8 cellular contexts compared by ENCODE assay signal in genomic region chr6:56292505-56293181, GRCh38. TPM values are rescaled to one million over a fixed set of nuclear protein-coding genes. Genes with fewer than 3 reads are reported as not detected.
DNase-seq lines count a peak whose midpoint lies in the region; ATAC-seq and TF ChIP-seq lines count a peak whose summit lies in the region.

No MANE protein-coding gene starts in this region.

- no peaks in the 10 kb centered on the region for H3K9me3 Mint-ChIP-seq in nephron progenitor cell

- ATAC-seq in HG02610 (IDR thresholded peaks at IDR 0.05; ENCODE audit: unreplicated experiment), result no peak

- H3K36me3 Mint-ChIP-seq in nephron progenitor cell (ENCODE audit: low read depth), result no peaks in the 10 kb centered on the region

- TF ChIP-seq POLR2A in erythroblast (IDR thresholded peaks at IDR 0.05; ENCODE audit: low read length), result no peak

- H3K27me3 Mint-ChIP-seq in nephron progenitor cell (ENCODE audit: low read depth, poor library complexity), result no peaks in the 10 kb centered on the region

- H3K4me3 Mint-ChIP-seq in nephron progenitor cell, result no peak overlapping the region

- H3K27ac Mint-ChIP-seq in nephron progenitor cell, result peak overlapping the region; percentile 37

- peak; percentile 53 for DNase-seq in LoVo (ENCODE audit: low spot score)
- peak; percentile 69 for DNase-seq in RPMI7951 (ENCODE audit: low read depth)
- DNase-seq in erythroblast (lab: John Stamatoyannopoulos, UW), result peak; percentile 4 to 27
- DNase-seq in nephron progenitor cell, result peak; percentile 32
- no peak for DNase-seq in activated naive CD4-positive, alpha-beta T cell treated with anti-CD3 and anti-CD28 coated beads, Interleukin-2, amount 50 U/mL, for 16 hours
- no peak for DNase-seq in GM19238 (ENCODE audit: insufficient read length, low spot score)

- no peaks in the 10 kb centered on the region for H3K4me1 Mint-ChIP-seq in nephron progenitor cell

- peak; percentile 33 for TF ChIP-seq CTCF in GM12873 (IDR thresholded peaks at IDR 0.05; ENCODE audit: insufficient read depth, low read depth, low read length, missing control alignments)
- TF ChIP-seq CTCF in nephron progenitor cell (IDR thresholded peaks at IDR 0.05), result peak; percentile 61

RNA-seq across cellular contexts. Expression of gene COL21A1, which starts 45.3 kb away (rescaled TPM):
- 0.39 and 0.48 TPM in 2 replicates for total RNA-seq in RPMI7951 (2014; rRNA removed; shearing (Covaris generic))

Comparison
In these comparisons a context has a peak if more than half of its experiments do, and no peak if none do; other contexts are left out.
1. DNase-seq: peak in LoVo (single experiment), RPMI7951 (single experiment), erythroblast (2 of 2) and nephron progenitor cell (single experiment); none in activated naive CD4-positive, alpha-beta T cell treated with anti-CD3 and anti-CD28 coated beads, Interleukin-2, amount 50 U/mL, for 16 hours (single experiment) and GM19238 (single experiment).